Comparison of ENCODE assay signal across 32 cellular contexts in genomic region chr17:17443173-17443572, GRCh38. TPM values are rescaled to one million over a fixed set of nuclear protein-coding genes. Genes with fewer than 3 reads are reported as not detected.
A peak's percentile ranks its signal among the peaks of the same experiment; 100 is the strongest.
DNase-seq lines count a peak whose midpoint lies in the region; ATAC-seq, FAIRE-seq and TF ChIP-seq lines count a peak whose summit lies in the region.
"Had no signal": no experiment of that assay in that cellular context is flagged by ENCODE, and none has a peak within 500 bp of the region (broad histone marks: within the 10 kb centered on the region; RNA-seq: fewer than 3 reads in every experiment).

No MANE protein-coding gene starts in this region.

- TF ChIP-seq CTCF in bronchial epithelial cell (IDR thresholded peaks at IDR 0.05; ENCODE audit: insufficient read depth, low read length, severe bottlenecking): no peak
- TF ChIP-seq CTCF in liver (IDR thresholded peaks at IDR 0.05; ENCODE audit: low read depth, low read length, missing input control): no peak
- no peak for TF ChIP-seq CTCF in upper lobe of left lung (IDR thresholded peaks at IDR 0.05)

- H3K4me3 ChIP-seq in bronchial epithelial cell (ENCODE audit: low read depth, low read length): no peak overlapping the region
- no peak overlapping the region for H3K4me3 ChIP-seq in liver (ENCODE audit: low read depth in 1 of 3, low read length in 3 of 3)
- no peak overlapping the region for H3K4me3 ChIP-seq in upper lobe of left lung
- H3K4me3 ChIP-seq: cardiac muscle cell, colonic mucosa, GM23338, heart left ventricle had no signal

- no peaks in the 10 kb centered on the region for H3K27me3 Mint-ChIP-seq in T-helper 1 cell treated with Interleukin-12 subunit alpha and Interleukin-12 subunit beta and Interleukin-4 antibody, amounts not matched to agents 30 μg/mL and 1 μg/mL, for 36 hours (ENCODE audit: low read depth)
- H3K27me3 Mint-ChIP-seq: stimulated activated naive B cell treated with anti-CD40 and anti-IgM and Interleukin-4, amounts not matched to agents 10 μg/mL and 1 μg/mL and 100 μg/mL, for 72 hours had no signal

- H3K9ac ChIP-seq in liver (ENCODE audit: low read depth in 1 of 2, low read length in 2 of 2): no peak overlapping the region
- H3K9ac ChIP-seq: SK-N-SH had no signal

- H3K36me3 Mint-ChIP-seq in T-helper 1 cell treated with Interleukin-12 subunit alpha and Interleukin-12 subunit beta and Interleukin-4 antibody, amounts not matched to agents 30 μg/mL and 1 μg/mL, for 36 hours (ENCODE audit: low read depth): no peaks in the 10 kb centered on the region
- H3K36me3 Mint-ChIP-seq: activated naive CD4-positive, alpha-beta T cell treated with anti-CD3 and anti-CD28 coated beads, Interleukin-2, amount 50 U/mL, for 72 hours had no signal

- DNase-seq in T-helper 1 cell (no peak), bronchial epithelial cell (ENCODE audit: low read depth) (peak; percentile 39), upper lobe of left lung (peak in 1 of 2 donors; percentile 87), SHP77 (lab: John Stamatoyannopoulos, UW) (no peak), NCI-H1092 treated with DMSO at 0.1 percent for 48 hours (lab: John Stamatoyannopoulos, UW) (no peak), SK-N-DZ (ENCODE audit: low spot score) (no peak)
- DNase-seq: 8988T; activated CD4-positive, alpha-beta memory T cell treated with anti-CD3 and anti-CD28 coated beads, Interleukin-2, amount 10 ng/mL, durations not matched to agents 7 days and 5 days; anterior cingulate cortex; Calu3; colonic mucosa; DND-41; effector CD8-positive, alpha-beta T cell; foreskin keratinocyte; heart left ventricle; kidney; left ventricle myocardium superior; naive thymus-derived CD8-positive, alpha-beta T cell; NCI-H1417; NCI-H2081; NCI-H524 treated with DMSO at 0.1 percent for 48 hours; nucleus accumbens; OCI-M1; SK-N-SH; stimulated activated naive B cell treated with anti-CD40 and anti-IgM and Interleukin-4, amounts not matched to agents 10 μg/mL and 1 μg/mL and 100 μg/mL, for 72 hours; substantia nigra; T-helper 2 cell had no signal

- WGBS in liver: 43% methylated on average over 14 of the region's 14 CpGs
- WGBS in upper lobe of left lung, 2 donors: 33 to 38% methylated on average over 8 to 10 of the region's 14 CpGs

- FAIRE-seq in bronchial epithelial cell (lab: Jason Lieb, UNC): no peak
- FAIRE-seq: kidney had no signal

- peaks cover 3% of the 10 kb centered on the region for H3K4me1 Mint-ChIP-seq in T-helper 1 cell treated with Interleukin-12 subunit alpha and Interleukin-12 subunit beta and Interleukin-4 antibody, amounts not matched to agents 30 μg/mL and 1 μg/mL, for 36 hours (ENCODE audit: low read depth)

- TF ChIP-seq POLR2A in upper lobe of left lung (IDR thresholded peaks at IDR 0.05): peak in 1 of 4 donors; percentile 23

- TF ChIP-seq RAD21 in liver (IDR thresholded peaks at IDR 0.05): no peak

- H3K4me3 Mint-ChIP-seq in T-helper 1 cell treated with Interleukin-12 subunit alpha and Interleukin-12 subunit beta and Interleukin-4 antibody, amounts not matched to agents 30 μg/mL and 1 μg/mL, for 36 hours: no peak overlapping the region
- H3K4me3 Mint-ChIP-seq: activated CD4-positive, alpha-beta memory T cell treated with anti-CD3 and anti-CD28 coated beads, Interleukin-2, amount 10 ng/mL, durations not matched to agents 7 days and 5 days; GM23338; naive thymus-derived CD8-positive, alpha-beta T cell; stimulated activated naive B cell treated with anti-CD40 and anti-IgM and Interleukin-4, amounts not matched to agents 10 μg/mL and 1 μg/mL and 100 μg/mL, for 72 hours had no signal

- H3K27ac Mint-ChIP-seq in T-helper 1 cell treated with Interleukin-12 subunit alpha and Interleukin-12 subunit beta and Interleukin-4 antibody, amounts not matched to agents 30 μg/mL and 1 μg/mL, for 36 hours: peak overlapping the region; percentile 31
- H3K27ac Mint-ChIP-seq: activated CD4-positive, alpha-beta memory T cell treated with anti-CD3 and anti-CD28 coated beads, Interleukin-2, amount 10 ng/mL, durations not matched to agents 7 days and 5 days; activated naive CD4-positive, alpha-beta T cell treated with anti-CD3 and anti-CD28 coated beads, Interleukin-2, amount 50 U/mL, for 72 hours; GM23338; stimulated activated naive B cell treated with anti-CD40 and anti-IgM and Interleukin-4, amounts not matched to agents 10 μg/mL and 1 μg/mL and 100 μg/mL, for 72 hours had no signal

- H3K9me3 ChIP-seq in liver (ENCODE audit: control insufficient read depth in 4 of 4, low read length in 3 of 4) (no peaks in the 10 kb centered on the region), upper lobe of left lung (no peaks in the 10 kb centered on the region)
- H3K9me3 ChIP-seq: colonic mucosa, heart left ventricle, SK-N-SH had no signal

- no peak overlapping the region for H3K27ac ChIP-seq in liver (ENCODE audit: low read depth in 1 of 2, low read length in 2 of 2)
- peak overlapping the region in 3 of 4 donors; percentile 40 to 70 (median 61) for H3K27ac ChIP-seq in upper lobe of left lung
- H3K27ac ChIP-seq: cardiac muscle cell, colonic mucosa, foreskin keratinocyte, heart left ventricle had no signal

- H3K4me1 ChIP-seq in liver (ENCODE audit: control insufficient read depth in 4 of 4, insufficient read depth in 4 of 4, low read length in 3 of 4) (peaks cover 10 to 37% (median 25%) of the 10 kb centered on the region in 4 donors), upper lobe of left lung (peaks cover 5 to 34% (median 20%) of the 10 kb centered on the region in 4 donors)
- H3K4me1 ChIP-seq: colonic mucosa, foreskin keratinocyte had no signal

- H3K9me3 Mint-ChIP-seq in T-helper 1 cell treated with Interleukin-12 subunit alpha and Interleukin-12 subunit beta and Interleukin-4 antibody, amounts not matched to agents 30 μg/mL and 1 μg/mL, for 36 hours: no peaks in the 10 kb centered on the region
- H3K9me3 Mint-ChIP-seq: activated CD4-positive, alpha-beta memory T cell treated with anti-CD3 and anti-CD28 coated beads, Interleukin-2, amount 10 ng/mL, durations not matched to agents 7 days and 5 days had no signal

- TF ChIP-seq EP300 in upper lobe of left lung (IDR thresholded peaks at IDR 0.05): peak in 1 of 4 donors; percentile 54

- H3K27me3 ChIP-seq in bronchial epithelial cell (ENCODE audit: control insufficient read depth, insufficient read depth, low read length): no peaks in the 10 kb centered on the region
- no peaks in the 10 kb centered on the region for H3K27me3 ChIP-seq in liver (ENCODE audit: control insufficient read depth in 4 of 4, insufficient read depth in 4 of 4, low read length in 3 of 4)
- H3K27me3 ChIP-seq in upper lobe of left lung: no peaks in the 10 kb centered on the region
- H3K27me3 ChIP-seq: cardiac muscle cell, colonic mucosa, heart left ventricle had no signal

- H3K36me3 ChIP-seq in bronchial epithelial cell (ENCODE audit: control insufficient read depth, insufficient read depth, low read length): no peaks in the 10 kb centered on the region
- H3K36me3 ChIP-seq in liver (ENCODE audit: control insufficient read depth in 4 of 4, insufficient read depth in 3 of 4, low read depth in 1 of 4, low read length in 3 of 4): no peaks in the 10 kb centered on the region
- no peaks in the 10 kb centered on the region for H3K36me3 ChIP-seq in upper lobe of left lung
- H3K36me3 ChIP-seq: cardiac muscle cell, colonic mucosa, heart left ventricle had no signal

- no peak for ATAC-seq in upper lobe of left lung (ENCODE audit: low FRiP score in 2 of 2)
- ATAC-seq: activated naive CD4-positive, alpha-beta T cell treated with anti-CD3 and anti-CD28 coated beads, Interleukin-2, amount 50 U/mL, for 72 hours; foreskin keratinocyte; GM23338; heart left ventricle; left ventricle myocardium superior; naive thymus-derived CD8-positive, alpha-beta T cell; stimulated activated naive B cell treated with anti-CD40 and anti-IgM and Interleukin-4, amounts not matched to agents 10 μg/mL and 1 μg/mL and 100 μg/mL, for 72 hours had no signal

TF ChIP-seq in liver, 16 proteins besides CTCF, POLR2A, EP300 and RAD21 (continues in another document):
- TF ChIP-seq, protein P1, sequence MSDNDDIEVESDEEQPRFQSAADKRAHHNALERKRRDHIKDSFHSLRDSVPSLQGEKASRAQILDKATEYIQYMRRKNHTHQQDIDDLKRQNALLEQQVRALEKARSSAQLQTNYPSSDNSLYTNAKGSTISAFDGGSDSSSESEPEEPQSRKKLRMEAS (IDR thresholded peaks at IDR 0.05): no peak
- peak in 1 of 2 donors; percentile 22 for TF ChIP-seq RXRA (IDR thresholded peaks at IDR 0.05)
- peak; percentile 61 for TF ChIP-seq FOXA1 (IDR thresholded peaks at IDR 0.05)
- TF ChIP-seq ATF3 (IDR thresholded peaks at IDR 0.05): peak; percentile 18
- TF ChIP-seq HNF4A (conservative IDR thresholded peaks at IDR 0.05): peak in 1 of 2 donors; percentile 34
- TF ChIP-seq NR2F2 (IDR thresholded peaks at IDR 0.05): no peak
- no peak for TF ChIP-seq HNF4G (IDR thresholded peaks at IDR 0.05)
- TF ChIP-seq SP1 (IDR thresholded peaks at IDR 0.05): no peak
- TF ChIP-seq FOXA2 (IDR thresholded peaks at IDR 0.05): peak; percentile 91
- no peak for TF ChIP-seq EGR1 (IDR thresholded peaks at IDR 0.05; ENCODE audit: low read depth in 2 of 2)

RNA-seq across cellular contexts. Expression of gene MED9, which starts 33.6 kb away (rescaled TPM):
- total RNA-seq in bronchial epithelial cell: 7.2 and 8.4 TPM in 2 replicates
- total RNA-seq in liver: 1 to 10 TPM; 8.4 to 9.2 TPM
- 10 to 100 TPM in 1 of 2 donors, 1 to 10 TPM in 1; 6.4 to 12.5 TPM for polyA plus RNA-seq in liver
- total RNA-seq in upper lobe of left lung: 10 to 100 TPM in 5 of 6 donors, 1 to 10 TPM in 1; 8.5 to 31.4 (median 13.9) TPM
- 24.2 and 33.6 TPM in 2 replicates for polyA plus RNA-seq in SK-N-DZ (2014; cell fraction: cytosol; rRNA removed)
- polyA plus RNA-seq in SK-N-DZ (2014; cell fraction: nucleus; rRNA removed): 15.3 and 19.8 TPM in 2 replicates

RNA-seq across cellular contexts. Expression of gene RASD1, which starts 53.0 kb away (rescaled TPM):
- total RNA-seq in bronchial epithelial cell (0.26 and 0.38 TPM in 2 replicates), liver (1 to 10 TPM in 1 of 2 donors, under 1 TPM in 1; 0.89 to 5.5 TPM), upper lobe of left lung (10 to 100 TPM; 28.5 to 68.1 (median 36.5) TPM)
- 10 to 100 TPM; 23.8 to 46.7 TPM for polyA plus RNA-seq in liver
- 0.24 and 0.74 TPM in 2 replicates for polyA plus RNA-seq in SK-N-DZ (2014; cell fraction: cytosol; rRNA removed)
- 0.58 and 2.5 TPM in 2 replicates for polyA plus RNA-seq in SK-N-DZ (2014; cell fraction: nucleus; rRNA removed)
- total RNA-seq: Calu3 had no signal

Comparison
In these comparisons a context has a peak if more than half of its experiments do, and no peak if none do; other contexts are left out.
1. H3K27ac ChIP-seq: peak in upper lobe of left lung (3 of 4); none in liver (0 of 2).
2. RNA of gene RASD1, which starts 53.0 kb away (total RNA-seq): 28.5 to 68.1 TPM in upper lobe of left lung; 0.89 to 5.5 TPM in liver and 0.26 to 0.38 TPM in bronchial epithelial cell; every median in the first group is over 4 times any median in the second.